Comparison of ENCODE assay signal across 21 cellular contexts in the genomic region with DNA sequence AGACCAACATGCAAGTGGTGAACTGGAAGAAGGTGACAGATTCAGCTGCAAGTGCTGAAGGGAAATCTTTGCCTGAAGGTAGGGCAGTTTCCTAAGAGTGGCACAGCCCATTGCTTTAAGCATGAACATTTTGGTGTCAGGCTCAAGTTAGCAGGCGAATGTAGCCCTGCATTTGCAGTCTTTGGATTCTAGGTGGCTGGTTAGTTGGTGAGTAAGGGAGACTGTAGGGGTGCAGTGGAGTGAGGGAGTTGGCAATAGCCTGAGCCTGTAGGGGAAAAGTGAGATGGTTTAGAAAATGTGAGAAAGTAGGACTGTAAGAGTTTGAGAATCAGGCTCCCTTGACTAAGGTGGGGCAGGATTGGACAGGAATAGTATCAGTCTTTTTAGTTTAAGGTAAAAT. TPM values are rescaled to one million over a fixed set of nuclear protein-coding genes. Genes with fewer than 3 reads are reported as not detected.
A peak's percentile ranks its signal among the peaks of the same experiment; 100 is the strongest.
DNase-seq lines count a peak whose midpoint lies in the region; FAIRE-seq and TF ChIP-seq lines count a peak whose summit lies in the region.
"Had no signal": no experiment of that assay in that cellular context is flagged by ENCODE, and none has a peak within 500 bp of the region (broad histone marks: within the 10 kb centered on the region; RNA-seq: fewer than 3 reads in every experiment).

No MANE protein-coding gene starts in this region.

- no peak overlapping the region for H3K4me3 ChIP-seq in tibial artery

- H3K27ac Mint-ChIP-seq in progenitor cell of endocrine pancreas: peak overlapping the region; percentile 32
- H3K27ac Mint-ChIP-seq: CD8-positive, alpha-beta T cell; HFFc6 had no signal

- no peaks in the 10 kb centered on the region for H3K27me3 ChIP-seq in tibial artery

- TF ChIP-seq CTCF in progenitor cell of endocrine pancreas (IDR thresholded peaks at IDR 0.05; ENCODE audit: unreplicated experiment) (no peak), tibial artery (IDR thresholded peaks at IDR 0.05) (no peak)

- no peak overlapping the region for H3K4me3 Mint-ChIP-seq in progenitor cell of endocrine pancreas (ENCODE audit: low read depth)
- H3K4me3 Mint-ChIP-seq: CD14-positive monocyte; CD8-positive, alpha-beta T cell; HFFc6 had no signal

- intact Hi-C loops in tibial artery (cut with DNase I; ENCODE audit: low total_unique reads): no loop called here

- no peaks in the 10 kb centered on the region for H3K9me3 Mint-ChIP-seq in progenitor cell of endocrine pancreas (ENCODE audit: low read depth)
- H3K9me3 Mint-ChIP-seq: CD8-positive, alpha-beta T cell; HFFc6 had no signal

- no peak for DNase-seq in GM12891 (ENCODE audit: insufficient read length, low spot score)
- DNase-seq in NCI-H526 treated with DMSO at 0.1 percent for 48 hours (lab: John Stamatoyannopoulos, UW): peak; percentile 51
- peak; percentile 16 for DNase-seq in iPS-NIHi11 (ENCODE audit: low spot score)
- DNase-seq in progenitor cell of endocrine pancreas (ENCODE audit: low spot score, unreplicated experiment): no peak
- no peak for DNase-seq in G401 (ENCODE audit: low spot score)
- no peak for DNase-seq in AML-193 (lab: John Stamatoyannopoulos, UW)
- DNase-seq in mucosa of gallbladder (ENCODE audit: low spot score): no peak
- DNase-seq in tibial artery: no peak
- DNase-seq: ACHN; CD8-positive, alpha-beta T cell; COR-L47; DMS153; DMS79 treated with DMSO at 0.1 percent for 48 hours; EL; GDM1; HCEC 1CT; HFFc6; KBM-7 had no signal

- no peaks in the 10 kb centered on the region for H3K4me1 Mint-ChIP-seq in progenitor cell of endocrine pancreas (ENCODE audit: low read depth)

- no peaks in the 10 kb centered on the region for H3K36me3 Mint-ChIP-seq in progenitor cell of endocrine pancreas (ENCODE audit: insufficient read depth)
- H3K36me3 Mint-ChIP-seq: CD14-positive monocyte; CD8-positive, alpha-beta T cell had no signal

- H3K27ac ChIP-seq in tibial artery: no peak overlapping the region

- H3K4me1 ChIP-seq in tibial artery: peaks cover 0 to 33% (median 5%) of the 10 kb centered on the region in 4 donors

- H3K9me3 ChIP-seq in tibial artery: no peaks in the 10 kb centered on the region

- no peak for TF ChIP-seq POLR2A in GM12891 (IDR thresholded peaks at IDR 0.05; ENCODE audit: low read depth, low read length)

- in situ Hi-C loops in G401 (cut with HindIII; ENCODE audit: low sequenced_read_pairs): no loop called here

- no peaks in the 10 kb centered on the region for H3K27me3 Mint-ChIP-seq in progenitor cell of endocrine pancreas

- H3K36me3 ChIP-seq in tibial artery: no peaks in the 10 kb centered on the region

- peak; percentile 16 for FAIRE-seq in GM12891 (lab: Jason Lieb, UNC)
- FAIRE-seq: D721Med, GM18507 had no signal

TF ChIP-seq in GM12891, 5 proteins besides CTCF, POLR2A, EP300 and RAD21:
- TF ChIP-seq TAF1 (IDR thresholded peaks at IDR 0.05; ENCODE audit: low read depth, low read length) (no peak), PAX5 (IDR thresholded peaks at IDR 0.05; ENCODE audit: insufficient read depth, low read length, severe bottlenecking) (no peak), SPI1 (IDR thresholded peaks at IDR 0.05; ENCODE audit: low read depth, low read length) (no peak), POU2F2 (IDR thresholded peaks at IDR 0.05; ENCODE audit: low read depth, low read length) (no peak), POLR2AphosphoS5 (IDR thresholded peaks at IDR 0.05; ENCODE audit: low read depth, low read length) (no peak)

RNA-seq across cellular contexts. Expression of gene UBE2E2, which starts 29.8 kb away (rescaled TPM):
- 18.8 TPM for polyA plus RNA-seq in GM12891 (2012; ENCODE audit: low read depth, missing spikeins)
- total RNA-seq in progenitor cell of endocrine pancreas (32.5 and 41.5 TPM in 2 replicates), mucosa of gallbladder (45.1 TPM)
- total RNA-seq in G401 (2014; rRNA removed; shearing (Covaris generic)): not detected in 2 replicates

Comparison
In these comparisons a context has a peak if more than half of its experiments do, and no peak if none do; other contexts are left out.
1. DNase-seq: peak in NCI-H526 treated with DMSO at 0.1 percent for 48 hours (single experiment) and iPS-NIHi11 (single experiment); none in GM12891 (single experiment), progenitor cell of endocrine pancreas (single experiment), G401 (single experiment), AML-193 (0 of 2), mucosa of gallbladder (single experiment) and tibial artery (0 of 2).
2. RNA of gene UBE2E2, which starts 29.8 kb away (total RNA-seq): 45.1 TPM in mucosa of gallbladder (single experiment) and 32.5 to 41.5 TPM in progenitor cell of endocrine pancreas; not detected in G401; every median in the first group is over 10 times any median in the second.